Comparison of ENCODE assay signal across 8 cellular contexts in genomic region chr1:160083968-160084770, GRCh38. TPM values are rescaled to one million over a fixed set of nuclear protein-coding genes. Genes with fewer than 3 reads are reported as not detected.
DNase-seq lines count a peak whose midpoint lies in the region; ATAC-seq and TF ChIP-seq lines count a peak whose summit lies in the region.

No MANE protein-coding gene starts in this region.

- peaks cover 0 to 16% of the 10 kb centered on the region in 2 donors for H3K36me3 Mint-ChIP-seq in CD14-positive monocyte

- intact Hi-C loops in CD14-positive monocyte (cut with micrococcal nuclease): loop anchor here (5.0 kb wide), 1 partner anchor 37 kb away; no protein-coding TSS in a partner anchor

- H3K4me1 Mint-ChIP-seq in CD14-positive monocyte: peaks cover 16% of the 10 kb centered on the region

- no peaks in the 10 kb centered on the region for H3K9me3 ChIP-seq in thoracic aorta

- no peak for DNase-seq in CD14-positive monocyte (ENCODE audit: low spot score)
- peak; percentile 96 for DNase-seq in H7
- DNase-seq in NCI-H69 (lab: John Stamatoyannopoulos, UW): peak; percentile 94
- peak; percentile 61 for DNase-seq in activated T-helper 9 cell treated with anti-CD3 and anti-CD28 coated beads, Interleukin-2, amount 50 U/mL, for 16 hours (ENCODE audit: low read depth)
- peak; percentile 13 for DNase-seq in fibroblast of villous mesenchyme (ENCODE audit: low read depth)
- DNase-seq in occipital lobe (lab: John Stamatoyannopoulos, UW): peak; percentile 50
- DNase-seq in thoracic aorta (ENCODE audit: low spot score): no peak
- DNase-seq in AG08395 (ENCODE audit: low spot score): no peak

- H3K27me3 Mint-ChIP-seq in CD14-positive monocyte (ENCODE audit: low read depth in 3 of 3): peaks cover 31 to 61% (median 50%) of the 10 kb centered on the region in 3 donors

- peak overlapping the region; percentile 47 to 85 for H3K4me3 Mint-ChIP-seq in CD14-positive monocyte

- H3K4me3 ChIP-seq in H7 (ENCODE audit: insufficient read depth, low read depth, low read length): peak overlapping the region; percentile 58
- H3K4me3 ChIP-seq in fibroblast of villous mesenchyme (ENCODE audit: low read depth, low read length): peak overlapping the region; percentile 23
- peak overlapping the region; percentile 48 for H3K4me3 ChIP-seq in thoracic aorta

- H3K4me1 ChIP-seq in thoracic aorta (ENCODE audit: control insufficient read depth in 1 of 2, low read depth in 2 of 2): peaks cover 18 to 43% of the 10 kb centered on the region in 2 donors

- TF ChIP-seq CTCF in CD14-positive monocyte (IDR thresholded peaks at IDR 0.05): peak; percentile 66
- peak; percentile 48 for TF ChIP-seq CTCF in fibroblast of villous mesenchyme (IDR thresholded peaks at IDR 0.05; ENCODE audit: insufficient read depth, low read depth, low read length)
- TF ChIP-seq CTCF in thoracic aorta (IDR thresholded peaks at IDR 0.05): no peak

- H3K9me3 Mint-ChIP-seq in CD14-positive monocyte: peaks cover 0 to 9% (median 0%) of the 10 kb centered on the region in 7 donors

- H3K27ac Mint-ChIP-seq in CD14-positive monocyte: no peak overlapping the region

- no peak for ATAC-seq in thoracic aorta (ENCODE audit: insufficient number of reproducible peaks, low FRiP score, low read depth)

- no peak overlapping the region for H3K27ac ChIP-seq in thoracic aorta

- H3K27me3 ChIP-seq in H7 (ENCODE audit: control insufficient read depth, insufficient read depth, low read length) (peaks cover 63% of the 10 kb centered on the region), thoracic aorta (replicated peaks; ENCODE audit: insufficient read depth) (no peaks in the 10 kb centered on the region)

- H3K36me3 ChIP-seq in H7 (replicated peaks; ENCODE audit: control insufficient read depth, insufficient read depth, low read length) (no peaks in the 10 kb centered on the region), thoracic aorta (no peaks in the 10 kb centered on the region)

RNA-seq across cellular contexts. Expression of gene KCNJ9, which starts 2.8 kb away (rescaled TPM):
- not detected for polyA plus RNA-seq in CD14-positive monocyte
- 0.07 TPM in 1 of 2 replicates, not detected in the other for total RNA-seq in H7 (2014; rRNA removed; shearing (Covaris generic))
- total RNA-seq in fibroblast of villous mesenchyme (not detected in 2 replicates), occipital lobe (14.7 TPM), thoracic aorta (under 1 TPM in 1 of 2 donors, not detected in 1; 0.95 TPM)

RNA-seq across cellular contexts. Expression of gene KCNJ10, which starts 14.2 kb away (rescaled TPM):
- not detected for polyA plus RNA-seq in CD14-positive monocyte
- total RNA-seq in H7 (2014; rRNA removed; shearing (Covaris generic)): 0.07 TPM in 1 of 2 replicates, not detected in the other
- total RNA-seq in fibroblast of villous mesenchyme: under 0.01 TPM in 1 of 2 replicates, not detected in the other
- total RNA-seq in occipital lobe: 1.6 TPM
- total RNA-seq in thoracic aorta: not detected

RNA-seq across cellular contexts. Expression of gene IGSF8, which starts 14.2 kb away (rescaled TPM):
- 10 to 100 TPM in 1 of 2 donors, 1 to 10 TPM in 1; 9.6 to 10.8 TPM for polyA plus RNA-seq in CD14-positive monocyte
- 89.5 and 92.6 TPM in 2 replicates for total RNA-seq in H7 (2014; rRNA removed; shearing (Covaris generic))
- total RNA-seq in fibroblast of villous mesenchyme (13.9 and 14.7 TPM in 2 replicates), occipital lobe (49.8 TPM), thoracic aorta (10 to 100 TPM; 29.6 to 40.8 TPM)

RNA-seq across cellular contexts. Expression of gene ATP1A2, which starts 31.4 kb away (rescaled TPM):
- not detected for polyA plus RNA-seq in CD14-positive monocyte
- total RNA-seq in H7 (2014; rRNA removed; shearing (Covaris generic)): 14.5 and 25.0 TPM in 2 replicates
- total RNA-seq in fibroblast of villous mesenchyme (not detected in 2 replicates), occipital lobe (47.1 TPM), thoracic aorta (100 to 1,000 TPM in 1 of 2 donors, 10 to 100 TPM in 1; 86.0 to 146 TPM)

RNA-seq across cellular contexts. Expression of gene PIGM, which starts 52.4 kb away (rescaled TPM):
- 1 to 10 TPM; 3.7 to 4.2 TPM for polyA plus RNA-seq in CD14-positive monocyte
- 2.6 and 3.0 TPM in 2 replicates for total RNA-seq in H7 (2014; rRNA removed; shearing (Covaris generic))
- total RNA-seq in fibroblast of villous mesenchyme (4.2 and 6.0 TPM in 2 replicates), occipital lobe (9.5 TPM), thoracic aorta (1 to 10 TPM; 5.0 to 6.8 TPM)

Comparison
In these comparisons a context has a peak if more than half of its experiments do, and no peak if none do; other contexts are left out.
1. DNase-seq: peak in H7 (single experiment), NCI-H69 (single experiment), activated T-helper 9 cell treated with anti-CD3 and anti-CD28 coated beads, Interleukin-2, amount 50 U/mL, for 16 hours (single experiment), fibroblast of villous mesenchyme (single experiment) and occipital lobe (single experiment); none in CD14-positive monocyte (single experiment), thoracic aorta (single experiment) and AG08395 (single experiment).
2. Peak in every context shown above with its lines, with median percentiles within 50 percentile points of each other: H3K4me3 ChIP-seq.